ENCODE assay signal across 1 cellular context in the genomic region with DNA sequence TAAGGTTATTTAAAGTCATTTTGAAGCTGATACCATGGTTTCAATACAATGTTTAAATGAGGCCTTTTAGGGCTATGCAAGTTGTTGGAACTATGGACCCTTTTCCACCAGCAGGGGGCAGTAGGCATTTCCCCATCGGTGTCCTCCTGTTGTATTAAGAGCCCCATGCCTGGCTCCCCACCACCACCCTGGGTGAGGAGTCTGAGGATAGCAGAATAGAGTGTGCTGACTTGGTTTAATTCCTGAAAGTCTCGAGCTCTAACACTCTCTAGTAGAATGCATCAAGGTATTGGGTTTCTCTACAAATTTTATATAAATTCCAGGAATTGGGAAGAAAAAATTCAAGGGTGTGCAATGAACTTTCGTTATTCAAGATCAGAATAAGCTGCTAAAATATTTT.
TF ChIP-seq lines count a peak whose summit lies in the region.

No MANE protein-coding gene starts in this region.

TF ChIP-seq in GM23338, 12 proteins besides CTCF, POLR2A, EP300 and RAD21 (continued from another document):
- TF ChIP-seq REST (IDR thresholded peaks at IDR 0.05; ENCODE audit: unreplicated experiment) (no peak), ZNF462 (CRISPR knock-in tag; IDR thresholded peaks at IDR 0.05) (no peak), CREB1 (CRISPR knock-in tag; IDR thresholded peaks at IDR 0.05; ENCODE audit: low read depth) (no peak), STAT1 (IDR thresholded peaks at IDR 0.05; ENCODE audit: unreplicated experiment) (no peak), ZNF331 (CRISPR knock-in tag; IDR thresholded peaks at IDR 0.05; ENCODE audit: low read depth) (0 out of 2 replicates have a peak, but pooled peaks have one; percentile 16), EZH2 (IDR thresholded peaks at IDR 0.05; ENCODE audit: low read depth, unreplicated experiment) (no peak)
